20 cellular contexts compared by ENCODE assay signal in genomic region chr12:55443776-55444175, GRCh38.
DNase-seq lines count a peak whose midpoint lies in the region; ATAC-seq and TF ChIP-seq lines count a peak whose summit lies in the region.
"Had no signal": no experiment of that assay in that cellular context is flagged by ENCODE, and none has a peak within 500 bp of the region (broad histone marks: within the 10 kb centered on the region; RNA-seq: fewer than 3 reads in every experiment).

TSS of gene OR6C2 (plus strand) at chr12:55444076. CDS start at chr12:55452214, 8,138 bp downstream.

- no peak within 1 kb of the TSS for H3K27ac ChIP-seq in BLaER1
- no peak within 1 kb of the TSS for H3K27ac ChIP-seq in DOHH2 (ENCODE audit: low read depth, low read length)
- H3K27ac ChIP-seq: 22Rv1, A549, C4-2B had no signal

- H3K4me1 ChIP-seq in BLaER1 (no peaks in the 10 kb centered on the region), DOHH2 (ENCODE audit: control insufficient read depth, low read length) (peaks cover 33% of the 10 kb centered on the region)
- H3K4me1 ChIP-seq: A549, Caco-2 had no signal

- H3K36me3 ChIP-seq in BLaER1: no peaks in the 10 kb centered on the region
- H3K36me3 ChIP-seq in DOHH2 (ENCODE audit: control insufficient read depth, low read length): no peaks in the 10 kb centered on the region

- in situ Hi-C loops in KBM-7 (cut with MboI; ENCODE audit: low pct_unique_long_range_greater_than_20kb, low sequenced_read_pairs): no loop called here

- 0 out of 2 replicates have a peak within 1 kb of the TSS, but pooled peaks have one; percentile 3 for H3K4me2 ChIP-seq in BLaER1
- H3K4me2 ChIP-seq in DOHH2 (ENCODE audit: low read length): peak within 1 kb of the TSS; percentile 8; the same call in 1 of the 2 replicates
- H3K4me2 ChIP-seq: A549 had no signal

- peak; percentile 38 for DNase-seq in KBM-7
- DNase-seq in epithelial cell of esophagus (ENCODE audit: low read depth): peak; percentile 3
- no peak for DNase-seq in activated naive CD4-positive, alpha-beta T cell (lab: John Stamatoyannopoulos, UW)
- no peak for DNase-seq in inferior parietal cortex (ENCODE audit: extremely low spot score)
- DNase-seq: AML-193; Caco-2; Calu3; CD4-positive, alpha-beta T cell; CD8-positive, alpha-beta T cell; DMS79 treated with DMSO at 0.1 percent for 48 hours; EL; GDM1 had no signal

- H3K9me3 ChIP-seq in BLaER1: peaks cover 13% of the 10 kb centered on the region
- H3K9me3 ChIP-seq in DOHH2 (ENCODE audit: control insufficient read depth, insufficient read depth, low read length): no peaks in the 10 kb centered on the region
- H3K9me3 ChIP-seq: A549, Caco-2 had no signal

- ATAC-seq in GM21825 (IDR thresholded peaks at IDR 0.05; ENCODE audit: unreplicated experiment) (no peak), HG03280 (IDR thresholded peaks at IDR 0.05; ENCODE audit: unreplicated experiment) (no peak)
- ATAC-seq: A549; CD8-positive, alpha-beta T cell; GM12878 had no signal

- no peak for TF ChIP-seq CTCF in DOHH2 (IDR thresholded peaks at IDR 0.05; ENCODE audit: low read depth, low read length, poor library complexity, severe bottlenecking)
- TF ChIP-seq CTCF in epithelial cell of esophagus (IDR thresholded peaks at IDR 0.05; ENCODE audit: insufficient read depth, low read depth, low read length, missing control alignments): no peak

- no peaks in the 10 kb centered on the region for H3K27me3 ChIP-seq in BLaER1
- no peaks in the 10 kb centered on the region for H3K27me3 ChIP-seq in DOHH2 (ENCODE audit: control insufficient read depth, low read length)

- no peaks in the 10 kb centered on the region for H3K9me2 ChIP-seq in DOHH2 (replicated peaks; ENCODE audit: control insufficient read depth, low read length)

- H3K79me2 ChIP-seq in DOHH2 (ENCODE audit: control insufficient read depth, low read length): no peaks in the 10 kb centered on the region

- H3K4me3 ChIP-seq in BLaER1 (no peak within 1 kb of the TSS), DOHH2 (ENCODE audit: low read length) (no peak within 1 kb of the TSS), epithelial cell of esophagus (ENCODE audit: low read length) (no peak within 1 kb of the TSS)
- H3K4me3 ChIP-seq: A549, GM12878 had no signal

- H3K9ac ChIP-seq in BLaER1: no peak within 1 kb of the TSS

- H4K20me1 ChIP-seq in BLaER1 (no peaks in the 10 kb centered on the region), DOHH2 (ENCODE audit: control insufficient read depth, insufficient read depth, low read depth, low read length) (no peaks in the 10 kb centered on the region)

- H3F3A ChIP-seq in DOHH2 (ENCODE audit: control insufficient read depth, insufficient read depth): no peaks in the 10 kb centered on the region

Comparison
In these comparisons a context has a peak if more than half of its experiments do, and no peak if none do; other contexts are left out.
1. DNase-seq: peak in KBM-7 (single experiment) and epithelial cell of esophagus (single experiment); none in activated naive CD4-positive, alpha-beta T cell (0 of 4) and inferior parietal cortex (single experiment).